In genomic region chr16:89037261-89038152, GRCh38 we compare ENCODE assay signal across 9 cellular contexts. TPM values are rescaled to one million over a fixed set of nuclear protein-coding genes. Genes with fewer than 3 reads are reported as not detected.
DNase-seq lines count a peak whose midpoint lies in the region; ATAC-seq and TF ChIP-seq lines count a peak whose summit lies in the region.
"Had no signal": no experiment of that assay in that cellular context is flagged by ENCODE, and none has a peak within 500 bp of the region (broad histone marks: within the 10 kb centered on the region; RNA-seq: fewer than 3 reads in every experiment).

No MANE protein-coding gene starts in this region.

- no peaks in the 10 kb centered on the region for H3K9me3 ChIP-seq in osteoblast (ENCODE audit: low read depth, low read length)

- peak; percentile 81 for DNase-seq in GM23338 (ENCODE audit: low spot score)
- peak; percentile 20 for DNase-seq in RWPE1 (ENCODE audit: low spot score)
- DNase-seq in endothelial cell (ENCODE audit: low spot score), result peak; percentile 83
- peak; percentile 97 for DNase-seq in osteoblast (ENCODE audit: insufficient read length, low spot score, missing footprints)
- DNase-seq in NCI-H187 (lab: John Stamatoyannopoulos, UW), result no peak
- DNase-seq in T-helper 9 cell, result no peak

- POLR2A ChIA-PET in RWPE1 (lab: Yijun Ruan, JAX; ENCODE audit: low non-redundant PET), result no interaction called here

- no peak overlapping the region for H3K4me3 ChIP-seq in GM23338
- H3K4me3 ChIP-seq in osteoblast (ENCODE audit: insufficient read depth, low read length), result no peak overlapping the region

- CTCF ChIA-PET in RWPE1 (lab: Yijun Ruan, JAX), result no interaction called here

- no peaks in the 10 kb centered on the region for H3K27me3 ChIP-seq in GM23338 (ENCODE audit: insufficient read depth)
- H3K27me3 ChIP-seq in osteoblast (ENCODE audit: insufficient read depth, low read length), result peaks cover 6% of the 10 kb centered on the region

- H3K4me2 ChIP-seq in GM23338 (no peak overlapping the region), osteoblast (ENCODE audit: insufficient read depth, low read length) (no peak overlapping the region)

- H3K36me3 ChIP-seq in GM23338 (ENCODE audit: insufficient read depth) (no peaks in the 10 kb centered on the region), osteoblast (ENCODE audit: insufficient read depth, low read length) (no peaks in the 10 kb centered on the region)

- TF ChIP-seq CTCF in GM23338 (conservative IDR thresholded peaks at IDR 0.05; ENCODE audit: low read depth in 2 of 2), result no peak
- TF ChIP-seq CTCF in RWPE1 (conservative IDR thresholded peaks at IDR 0.05; ENCODE audit: low read depth), result no peak
- no peak for TF ChIP-seq CTCF in endothelial cell (IDR thresholded peaks at IDR 0.05; ENCODE audit: unreplicated experiment)
- TF ChIP-seq CTCF in osteoblast (IDR thresholded peaks at IDR 0.05; ENCODE audit: extremely low read depth, low read depth, low read length), result no peak

- no peak overlapping the region for H2AFZ ChIP-seq in GM23338
- no peak overlapping the region for H2AFZ ChIP-seq in osteoblast (ENCODE audit: low read length)

- no peaks in the 10 kb centered on the region for H3K79me2 ChIP-seq in GM23338 (replicated peaks; ENCODE audit: insufficient read depth)
- no peaks in the 10 kb centered on the region for H3K79me2 ChIP-seq in osteoblast (ENCODE audit: insufficient read depth, low read length)

- H3K4me1 Mint-ChIP-seq in GM23338 (peaks cover 19% of the 10 kb centered on the region), endothelial cell (ENCODE audit: unreplicated experiment) (no peaks in the 10 kb centered on the region)
- H3K4me1 Mint-ChIP-seq: nephron had no signal

- no peaks in the 10 kb centered on the region for H3K9me2 ChIP-seq in GM23338 (ENCODE audit: insufficient read depth)

- H3K9me3 Mint-ChIP-seq in GM23338 (no peaks in the 10 kb centered on the region; the same call in 2 of the 3 replicates), endothelial cell (ENCODE audit: unreplicated experiment) (no peaks in the 10 kb centered on the region)
- H3K9me3 Mint-ChIP-seq: nephron had no signal

- no peaks in the 10 kb centered on the region for H3F3A ChIP-seq in GM23338 (replicated peaks; ENCODE audit: low read depth)

- no peak overlapping the region for H3K27ac ChIP-seq in GM23338 (ENCODE audit: low read depth)
- H3K27ac ChIP-seq in RWPE1, result no peak overlapping the region
- no peak overlapping the region for H3K27ac ChIP-seq in osteoblast (ENCODE audit: low read depth, low read length)

- H3K4me1 ChIP-seq in GM23338 (ENCODE audit: insufficient read depth) (no peaks in the 10 kb centered on the region), osteoblast (ENCODE audit: insufficient read depth, low read length) (no peaks in the 10 kb centered on the region)

- H3K27me3 Mint-ChIP-seq in GM23338 (ENCODE audit: insufficient read depth, low read depth, poor library complexity) (peaks cover 11% of the 10 kb centered on the region), endothelial cell (ENCODE audit: unreplicated experiment) (peaks cover 6% of the 10 kb centered on the region)

- H3K27ac Mint-ChIP-seq in GM23338, result no peak overlapping the region
- H3K27ac Mint-ChIP-seq in endothelial cell (ENCODE audit: unreplicated experiment), result no peak overlapping the region
- H3K27ac Mint-ChIP-seq: nephron had no signal

- H4K20me1 ChIP-seq in GM23338 (replicated peaks; ENCODE audit: insufficient read depth), result no peaks in the 10 kb centered on the region
- no peaks in the 10 kb centered on the region for H4K20me1 ChIP-seq in osteoblast (ENCODE audit: insufficient read depth, low read length)

- peak; percentile 88 for ATAC-seq in GM23338
- ATAC-seq in GM21360 (IDR thresholded peaks at IDR 0.05; ENCODE audit: unreplicated experiment), result no peak
- no peak for ATAC-seq in GM21717 (IDR thresholded peaks at IDR 0.05; ENCODE audit: unreplicated experiment)

- no peak overlapping the region for H3K4me3 Mint-ChIP-seq in GM23338
- H3K4me3 Mint-ChIP-seq in endothelial cell (ENCODE audit: unreplicated experiment), result no peak overlapping the region
- H3K4me3 Mint-ChIP-seq: nephron had no signal

- no peaks in the 10 kb centered on the region for H3K36me3 Mint-ChIP-seq in GM23338 (ENCODE audit: low read depth)
- peaks cover 2% of the 10 kb centered on the region for H3K36me3 Mint-ChIP-seq in endothelial cell (ENCODE audit: low read depth, unreplicated experiment)

TF ChIP-seq in GM23338, 12 proteins besides CTCF, POLR2A, EP300 and RAD21 (continues in another document):
- peak; percentile 21; the same call in 1 of the 2 replicates for TF ChIP-seq ZNF462 (CRISPR knock-in tag; IDR thresholded peaks at IDR 0.05)

RNA-seq across cellular contexts. Expression of gene ACSF3, which starts 56.1 kb away (rescaled TPM):
- 22.8 and 23.1 TPM in 2 replicates for total RNA-seq in GM23338 (2014; rRNA removed; shearing (Covaris generic))
- 11.3 and 12.8 TPM in 2 replicates for polyA plus RNA-seq in GM23338 (2016; fragmentation: Nextera tagmentation; extraction: Ambion mirVana)
- total RNA-seq in endothelial cell (ENCODE audit: unreplicated experiment), result 28.2 TPM
- 25.6 and 29.3 TPM in 2 replicates for total RNA-seq in osteoblast

Comparison
In these comparisons a context has a peak if more than half of its experiments do, and no peak if none do; other contexts are left out.
1. DNase-seq: peak in GM23338 (single experiment), RWPE1 (single experiment), endothelial cell (single experiment) and osteoblast (single experiment); none in NCI-H187 (0 of 2) and T-helper 9 cell (single experiment).